Comparison of ENCODE assay signal across 11 cellular contexts in genomic region chr13:106100261-106100919, GRCh38.
A peak's percentile ranks its signal among the peaks of the same experiment; 100 is the strongest.
DNase-seq lines count a peak whose midpoint lies in the region; ATAC-seq and TF ChIP-seq lines count a peak whose summit lies in the region.
"Had no signal": no experiment of that assay in that cellular context is flagged by ENCODE, and none has a peak within 500 bp of the region (broad histone marks: within the 10 kb centered on the region; RNA-seq: fewer than 3 reads in every experiment).

No MANE protein-coding gene starts in this region.

- H3K23me2 ChIP-seq in H9 (ENCODE audit: insufficient read length, low read depth, low read length, poor library complexity, severe bottlenecking): no peaks in the 10 kb centered on the region

- no peak overlapping the region for H2AK5ac ChIP-seq in H9 (ENCODE audit: insufficient read length, low read length)

- H4K20me1 ChIP-seq in H9 (ENCODE audit: control insufficient read depth, insufficient read depth, insufficient read length): no peaks in the 10 kb centered on the region

- no peak overlapping the region for H4K5ac ChIP-seq in H9 (ENCODE audit: insufficient read length, low read depth, low read length)

- H3K4me2 ChIP-seq in H9 (ENCODE audit: insufficient read depth, insufficient read length, low read length): peak overlapping the region; percentile 24

- TF ChIP-seq CTCF in H9 (conservative IDR thresholded peaks at IDR 0.05) (no peak), GM13976 (IDR thresholded peaks at IDR 0.05; ENCODE audit: borderline replicate concordance, control extremely low read depth, extremely low read depth, insufficient read depth, missing control alignments) (no peak)

- no peaks in the 10 kb centered on the region; a peak in 2 of 7 replicates for H3K36me3 Mint-ChIP-seq in H9 (ENCODE audit: insufficient read depth in 1 of 3, low read depth in 3 of 3)

- H3K23ac ChIP-seq in H9 (ENCODE audit: insufficient read length, low read depth, low read length): no peak overlapping the region

- no peak overlapping the region for H2AFZ ChIP-seq in H9 (ENCODE audit: low read length)

- peak overlapping the region; percentile 69 for H3K27ac ChIP-seq in H9 (ENCODE audit: insufficient read length, low read depth, low read length)
- H3K27ac ChIP-seq: esophagus muscularis mucosa, neutrophil had no signal

- ATAC-seq in sciatic nerve: peak; percentile 53
- ATAC-seq in GM18511 (IDR thresholded peaks at IDR 0.05; ENCODE audit: unreplicated experiment): no peak

- no peak overlapping the region for H3T11ph ChIP-seq in H9 (ENCODE audit: low read length)

- no peak overlapping the region for H4K8ac ChIP-seq in H9 (replicated peaks; ENCODE audit: insufficient read length, low read depth, low read length)

- no peak overlapping the region for H3K9ac ChIP-seq in H9 (ENCODE audit: extremely low read depth, insufficient read length, low read length)

- H2BK120ac ChIP-seq in H9 (ENCODE audit: low read depth, low read length, poor library complexity, severe bottlenecking): no peak overlapping the region

- H3K4me3 Mint-ChIP-seq in H9: peak overlapping the region; percentile 28 to 36; a peak in 3 of 5 replicates

- no peaks in the 10 kb centered on the region for H3K9me3 ChIP-seq in H9 (ENCODE audit: control insufficient read depth, low read depth, low read length)
- H3K9me3 ChIP-seq: esophagus muscularis mucosa, neutrophil had no signal

- intact Hi-C loops in sciatic nerve (cut with DNase I): no loop called here

- H3K27me3 ChIP-seq in H9 (ENCODE audit: insufficient read depth, low read length): no peaks in the 10 kb centered on the region
- H3K27me3 ChIP-seq: esophagus muscularis mucosa, neutrophil had no signal

- H2BK5ac ChIP-seq in H9 (ENCODE audit: insufficient read length, low read length): no peak overlapping the region

- peak overlapping the region; percentile 10; the same call in 1 of the 2 replicates for H3K14ac ChIP-seq in H9 (ENCODE audit: insufficient read depth, low read length)

- no peak overlapping the region for H4K91ac ChIP-seq in H9 (ENCODE audit: insufficient read length, low read depth, low read length)

- DNase-seq in H9: peak; percentile 91
- peak; percentile 4 for DNase-seq in MV-4-11 (lab: John Stamatoyannopoulos, UW)
- peak; percentile 3 to 19 for DNase-seq in erythroblast (lab: John Stamatoyannopoulos, UW)
- no peak for DNase-seq in sciatic nerve (ENCODE audit: low spot score)
- no peak for DNase-seq in hippocampal formation (lab: John Stamatoyannopoulos, UW)
- no peak for DNase-seq in GM13976 (ENCODE audit: low spot score)
- no peak for DNase-seq in AG08395 (ENCODE audit: low spot score)
- DNase-seq: HCEC 1CT had no signal

- peaks cover 46 to 55% of the 10 kb centered on the region in 2 experiments for H3K4me1 Mint-ChIP-seq in H9

- H3K56ac ChIP-seq in H9 (ENCODE audit: insufficient read length, low read depth, low read length): no peak overlapping the region

- WGBS in H9 (ENCODE audit: extremely low coverage, insufficient read length, low lambda C conversion rate): no CpG with 5 or more reads among the region's 7 CpGs

- peak overlapping the region; percentile 4 for H3K18ac ChIP-seq in H9 (ENCODE audit: insufficient read length, low read depth, low read length)

- no peaks in the 10 kb centered on the region for H3K79me2 ChIP-seq in H9 (ENCODE audit: insufficient read depth, low read length)

- no peak overlapping the region; the same call in 1 of the 2 replicates for H3K4ac ChIP-seq in H9 (ENCODE audit: low read depth, low read length)

- in situ Hi-C loops in GM13976 (cut with MboI; ENCODE audit: low sequenced_read_pairs, unreplicated experiment): no loop called here

- H3K79me1 ChIP-seq in H9 (ENCODE audit: insufficient read depth, low read depth, low read length, poor library complexity, severe bottlenecking): no peaks in the 10 kb centered on the region

- H2BK20ac ChIP-seq in H9 (ENCODE audit: low read depth, low read length, poor library complexity, severe bottlenecking): no peak overlapping the region

- H3K27me3 Mint-ChIP-seq in H9 (ENCODE audit: low read depth): no peaks in the 10 kb centered on the region

- no peak overlapping the region for H2BK12ac ChIP-seq in H9 (ENCODE audit: insufficient read length, low read depth, low read length)

- H3K27ac Mint-ChIP-seq in H9: peak overlapping the region; percentile 95 to 97 (median 95)

- H3K4me1 ChIP-seq in H9 (ENCODE audit: insufficient read depth, low read length): peaks cover 13% of the 10 kb centered on the region

- no peaks in the 10 kb centered on the region for H3K9me3 Mint-ChIP-seq in H9

- H2BK15ac ChIP-seq in H9 (ENCODE audit: low read depth, low read length): no peak overlapping the region

- no peak for TF ChIP-seq POLR2A in erythroblast (IDR thresholded peaks at IDR 0.05; ENCODE audit: low read length)

Comparison
In these comparisons a context has a peak if more than half of its experiments do, and no peak if none do; other contexts are left out.
1. DNase-seq: peak in H9 (single experiment), MV-4-11 (single experiment) and erythroblast (2 of 2); none in sciatic nerve (single experiment), hippocampal formation (0 of 2), GM13976 (single experiment) and AG08395 (single experiment).